Comparison of ENCODE assay signal across 9 cellular contexts in the genomic region with DNA sequence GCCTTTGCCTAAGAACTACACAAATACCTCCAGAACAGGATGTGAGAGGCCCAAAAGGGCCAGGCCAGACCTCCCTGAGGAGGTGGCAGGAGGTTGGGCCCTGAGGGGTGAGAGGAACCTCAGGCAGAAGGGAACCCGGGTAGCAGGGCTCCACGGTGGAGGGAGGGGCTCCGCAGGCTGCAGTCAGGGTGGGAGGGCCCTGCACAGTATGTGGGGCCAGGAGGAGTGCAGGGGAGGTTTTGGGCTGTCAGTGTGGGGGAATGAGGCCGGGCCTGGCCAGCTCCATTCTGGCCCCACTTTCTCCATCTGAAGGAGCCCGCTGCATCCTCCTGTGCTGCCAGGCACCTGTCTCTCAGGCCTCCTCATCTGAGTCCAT. TPM values are rescaled to one million over a fixed set of nuclear protein-coding genes. Genes with fewer than 3 reads are reported as not detected.
DNase-seq lines count a peak whose midpoint lies in the region; ATAC-seq, FAIRE-seq and TF ChIP-seq lines count a peak whose summit lies in the region.
"Had no signal": no experiment of that assay in that cellular context is flagged by ENCODE, and none has a peak within 500 bp of the region (broad histone marks: within the 10 kb centered on the region; RNA-seq: fewer than 3 reads in every experiment).

No MANE protein-coding gene starts in this region.

- H3K4me3 ChIP-seq in HepG2 (replicated peaks in 1 of 3; ENCODE audit: insufficient read depth in 1 of 3, low read depth in 2 of 3, low read length in 3 of 3) (peak overlapping the region; percentile 39 to 71 (median 48); a peak in 5 of 6 replicates), thyroid gland (replicated peaks in 1 of 3) (no peak overlapping the region)

- TF ChIP-seq EP300 in HepG2 (IDR thresholded peaks at IDR 0.05; ENCODE audit: low read depth in 2 of 2, low read length in 2 of 2) (no peak), HepG2 (CRISPR knock-in tag; IDR thresholded peaks at IDR 0.05; ENCODE audit: borderline replicate concordance) (no peak)

- no TSS peak for BruUV-seq in HepG2 (replicated peaks; lab: Mats Ljungman, UMichigan)

- DNase-seq in activated naive CD4-positive, alpha-beta T cell treated with anti-CD3 and anti-CD28 coated beads, Interleukin-2, amount 10 ng/mL, durations not matched to agents 7 days and 5 days: peak; percentile 61
- DNase-seq in activated naive CD4-positive, alpha-beta T cell treated with Interleukin-2 at 50 U/mL for 16 hours: no peak
- no peak for DNase-seq in HepG2 (ENCODE audit: low spot score)
- no peak for DNase-seq in thyroid gland
- DNase-seq in NCI-H2227 (lab: John Stamatoyannopoulos, UW; ENCODE audit: unreplicated experiment): no peak
- DNase-seq: SHP77 had no signal

- peaks cover 87% of the 10 kb centered on the region for H3K4me1 Mint-ChIP-seq in activated naive CD4-positive, alpha-beta T cell treated with anti-CD3 and anti-CD28 coated beads, Interleukin-2, amount 10 ng/mL, durations not matched to agents 7 days and 5 days
- peaks cover 30% of the 10 kb centered on the region for H3K4me1 Mint-ChIP-seq in activated T-helper 17 cell treated with anti-CD3 and anti-CD28 coated beads, Interleukin-2, amount 50 U/mL, for 72 hours

- no peak for TF ChIP-seq RAD21 in HepG2 (CRISPR knock-in tag; IDR thresholded peaks at IDR 0.05)

- H3K4me2 ChIP-seq in HepG2 (ENCODE audit: low read depth, low read length): peak overlapping the region; percentile 90

- H3K36me3 ChIP-seq in HepG2 (replicated peaks in 1 of 2; ENCODE audit: control insufficient read depth in 1 of 2, insufficient read depth in 2 of 2, low read length in 2 of 2) (no peaks in the 10 kb centered on the region), thyroid gland (no peaks in the 10 kb centered on the region)

- in situ Hi-C loops in HepG2 (cut with HindIII; ENCODE audit: extremely low pct_ligation_motif_present, low pct_unique_long_range_greater_than_20kb): loop anchor here (5.0 to 25.0 kb wide), 2 partner anchors 52 to 242 kb away; partner anchors contain the start of gene SPOCK2

- H3K27me3 Mint-ChIP-seq in activated naive CD4-positive, alpha-beta T cell treated with anti-CD3 and anti-CD28 coated beads, Interleukin-2, amount 10 ng/mL, durations not matched to agents 7 days and 5 days: no peaks in the 10 kb centered on the region
- H3K27me3 Mint-ChIP-seq in activated T-helper 17 cell treated with anti-CD3 and anti-CD28 coated beads, Interleukin-2, amount 50 U/mL, for 72 hours: no peaks in the 10 kb centered on the region

- TF ChIP-seq POLR2A in HepG2 (IDR thresholded peaks at IDR 0.05; ENCODE audit: insufficient read depth in 1 of 2, low read depth in 2 of 2, low read length in 2 of 2) (no peak), thyroid gland (IDR thresholded peaks at IDR 0.05) (no peak)

- peaks cover 27% of the 10 kb centered on the region for H3K36me3 Mint-ChIP-seq in activated naive CD4-positive, alpha-beta T cell treated with anti-CD3 and anti-CD28 coated beads, Interleukin-2, amount 10 ng/mL, durations not matched to agents 7 days and 5 days
- H3K36me3 Mint-ChIP-seq in activated T-helper 17 cell treated with anti-CD3 and anti-CD28 coated beads, Interleukin-2, amount 50 U/mL, for 72 hours (ENCODE audit: low read depth): peaks cover 42% of the 10 kb centered on the region

- peak overlapping the region; percentile 19 for H3K9ac ChIP-seq in HepG2 (ENCODE audit: insufficient read depth, low read depth, low read length)

- peaks cover 90% of the 10 kb centered on the region for H3K4me1 ChIP-seq in HepG2 (ENCODE audit: insufficient read depth, low read length)
- H3K4me1 ChIP-seq in thyroid gland: peaks cover 61 to 76% of the 10 kb centered on the region in 2 donors

- no peaks in the 10 kb centered on the region for H3K79me2 ChIP-seq in HepG2 (ENCODE audit: insufficient read depth, low read length)

- H4K20me1 ChIP-seq in HepG2 (ENCODE audit: insufficient read depth, low read length): no peaks in the 10 kb centered on the region

- no peaks in the 10 kb centered on the region for H3K27me3 ChIP-seq in HepG2 (ENCODE audit: control insufficient read depth in 1 of 2, insufficient read depth in 2 of 2, low read length in 2 of 2)
- H3K27me3 ChIP-seq in thyroid gland: no peaks in the 10 kb centered on the region

- POLR2A ChIA-PET in HepG2 (lab: Yijun Ruan, JAX): interaction anchor here (0.6 to 5.4 kb wide), 10 partner anchors 8 to 204 kb away, joined by 3 to 80 read pairs (median 3); partner anchors contain the start of genes ANAPC16, ASCC1 and DDIT4

- TF ChIP-seq CTCF in HepG2 (CRISPR knock-in tag; IDR thresholded peaks at IDR 0.05): no peak
- TF ChIP-seq CTCF in thyroid gland (IDR thresholded peaks at IDR 0.05): no peak

- H3K9me3 ChIP-seq in HepG2 (ENCODE audit: low read length) (no peaks in the 10 kb centered on the region), thyroid gland (no peaks in the 10 kb centered on the region)

- CTCF ChIA-PET in activated naive CD4-positive, alpha-beta T cell treated with anti-CD3 and anti-CD28 coated beads, Interleukin-2, amount 10 ng/mL, durations not matched to agents 7 days and 5 days (lab: Charles Lee): interaction anchor here (0.7 to 5.8 kb wide), 8 partner anchors 7 to 280 kb away, joined by 3 to 61 read pairs (median 5); partner anchors contain the start of gene DDIT4
- CTCF ChIA-PET in HepG2 (lab: Yijun Ruan, JAX; ENCODE audit: low intra/inter-chr PET ratio, low total read pairs): interaction anchor here (0.7 to 2.0 kb wide), 4 partner anchors 12 to 202 kb away, joined by 3 to 12 read pairs (median 6); partner anchors contain the start of gene DDIT4

- H3K27ac ChIP-seq in HepG2 (ENCODE audit: extremely low read length, insufficient read depth, low read length): no peak overlapping the region
- peak overlapping the region; percentile 82 to 98 (median 97) for H3K27ac ChIP-seq in thyroid gland

- 34% methylated on average over 5 of the region's 5 CpGs for WGBS in HepG2 (ENCODE audit: low lambda C conversion rate)
- 57 to 83% methylated on average over 2 to 4 of the region's 5 CpGs for WGBS in thyroid gland, 2 donors

- peak overlapping the region; percentile 98 for H3K4me3 Mint-ChIP-seq in activated naive CD4-positive, alpha-beta T cell treated with anti-CD3 and anti-CD28 coated beads, Interleukin-2, amount 10 ng/mL, durations not matched to agents 7 days and 5 days
- peak overlapping the region; percentile 96 for H3K4me3 Mint-ChIP-seq in activated T-helper 17 cell treated with anti-CD3 and anti-CD28 coated beads, Interleukin-2, amount 50 U/mL, for 72 hours

- H3K9me3 Mint-ChIP-seq in activated naive CD4-positive, alpha-beta T cell treated with anti-CD3 and anti-CD28 coated beads, Interleukin-2, amount 10 ng/mL, durations not matched to agents 7 days and 5 days: peaks cover 8% of the 10 kb centered on the region
- peaks cover 5% of the 10 kb centered on the region for H3K9me3 Mint-ChIP-seq in activated T-helper 17 cell treated with anti-CD3 and anti-CD28 coated beads, Interleukin-2, amount 50 U/mL, for 72 hours

- intact Hi-C loops in HepG2 (cut with micrococcal nuclease; ENCODE audit: unreplicated experiment) (loop anchor here (1.0 to 10.0 kb wide), 3 partner anchors 68 to 203 kb away; no protein-coding TSS in a partner anchor), thyroid gland (cut with DNase I) (loop anchor here (5.0 kb wide), 2 partner anchors 52 to 67 kb away; no protein-coding TSS in a partner anchor)

- H2AFZ ChIP-seq in HepG2 (ENCODE audit: low read length): peak overlapping the region; percentile 84

- H3K27ac Mint-ChIP-seq in activated naive CD4-positive, alpha-beta T cell treated with anti-CD3 and anti-CD28 coated beads, Interleukin-2, amount 10 ng/mL, durations not matched to agents 7 days and 5 days: peak overlapping the region; percentile 97
- H3K27ac Mint-ChIP-seq in activated T-helper 17 cell treated with anti-CD3 and anti-CD28 coated beads, Interleukin-2, amount 50 U/mL, for 72 hours: peak overlapping the region; percentile 96

- no peak for FAIRE-seq in HepG2 (lab: Jason Lieb, UNC)

- ATAC-seq in activated T-helper 17 cell treated with anti-CD3 and anti-CD28 coated beads, Interleukin-2, amount 50 U/mL, for 72 hours (replicated peaks): peak; percentile 23
- ATAC-seq in HepG2: peak; percentile 3
- no peak for ATAC-seq in HG02678 (IDR thresholded peaks at IDR 0.05; ENCODE audit: unreplicated experiment)
- no peak for ATAC-seq in GM21526 (IDR thresholded peaks at IDR 0.05; ENCODE audit: low FRiP score, unreplicated experiment)

RNA-seq across cellular contexts. Expression of gene DNAJB12, which starts 25.9 kb away (rescaled TPM):
- 10 to 100 TPM; 32.0 to 35.9 TPM for total RNA-seq in activated T-helper 17 cell treated with anti-CD3 and anti-CD28 coated beads, Interleukin-2, amount 50 U/mL, for 72 hours
- total RNA-seq in HepG2 (2016; rRNA removed; fragmentation: Illumina TruSeq; extraction: Trizol) (11.4 and 18.2 TPM in 2 replicates), thyroid gland (10 to 100 TPM; 31.6 to 49.7 (median 44.1) TPM)
- 3.9 and 5.0 TPM in 2 replicates for total RNA-seq in HepG2 (2016; cell fraction: cytosol; rRNA removed; fragmentation: Illumina TruSeq; extraction: Trizol; ENCODE audit: low read depth)
- 9.2 and 19.9 TPM in 2 replicates for total RNA-seq in HepG2 (2016; cell fraction: insoluble cytoplasmic fraction; rRNA removed; fragmentation: Illumina TruSeq; extraction: Trizol)
- total RNA-seq in HepG2 (2016; cell fraction: membrane; rRNA removed; fragmentation: Illumina TruSeq; extraction: Trizol): 6.8 and 7.7 TPM in 2 replicates
- total RNA-seq in HepG2 (2016; cell fraction: nucleus; rRNA removed; fragmentation: Illumina TruSeq; extraction: Trizol): 18.8 and 22.8 TPM in 2 replicates
- 10.8 and 13.6 TPM in 2 replicates for polyA plus RNA-seq in HepG2 (2011; rRNA removed)
- 8.7 and 9.8 TPM in 2 replicates for polyA plus RNA-seq in HepG2 (2011; cell fraction: cytosol; rRNA removed)
- 21.4 and 23.3 TPM in 2 replicates for polyA plus RNA-seq in HepG2 (2011; cell fraction: nucleus; rRNA removed)
- polyA plus RNA-seq in HepG2 (2012): 11.6 and 13.7 TPM in 2 replicates
- 3.5 TPM in 2 replicates for polyA plus RNA-seq in HepG2 (2016; cell fraction: cytosol; fragmentation: Illumina TruSeq; extraction: Trizol; ENCODE audit: low read depth)
- 9.6 and 12.1 TPM in 2 replicates for polyA plus RNA-seq in HepG2 (2016; cell fraction: insoluble cytoplasmic fraction; fragmentation: Illumina TruSeq; extraction: Trizol; ENCODE audit: low read depth)
- 5.2 and 5.7 TPM in 2 replicates for polyA plus RNA-seq in HepG2 (2016; cell fraction: membrane; fragmentation: Illumina TruSeq; extraction: Trizol; ENCODE audit: low read depth)
- polyA plus RNA-seq in HepG2 (2016; cell fraction: nucleus; fragmentation: Illumina TruSeq; extraction: Trizol; ENCODE audit: insufficient read depth, low read depth): 30.8 and 32.2 TPM in 2 replicates
- 15.9 and 24.1 TPM in 2 replicates for polyA minus RNA-seq in HepG2 (2011; rRNA and poly(A)+ RNA removed; ENCODE audit: low replicate concordance)
- polyA minus RNA-seq in HepG2 (2011; cell fraction: cytosol; rRNA and poly(A)+ RNA removed): 8.8 and 8.9 TPM in 2 replicates
- polyA minus RNA-seq in HepG2 (2011; cell fraction: nucleus; rRNA and poly(A)+ RNA removed): 18.4 and 18.9 TPM in 2 replicates

RNA-seq across cellular contexts. Expression of gene DDIT4, which starts 55.1 kb away (rescaled TPM):
- 1,000 to 10,000 TPM in 1 of 2 donors, 100 to 1,000 TPM in 1; 746 to 1,569 TPM for total RNA-seq in activated T-helper 17 cell treated with anti-CD3 and anti-CD28 coated beads, Interleukin-2, amount 50 U/mL, for 72 hours
- total RNA-seq in HepG2 (2016; rRNA removed; fragmentation: Illumina TruSeq; extraction: Trizol) (35.2 and 35.6 TPM in 2 replicates), thyroid gland (100 to 1,000 TPM in 3 of 4 donors, 10 to 100 TPM in 1; 93.0 to 309 (median 134) TPM)
- 17.3 and 17.4 TPM in 2 replicates for total RNA-seq in HepG2 (2016; cell fraction: cytosol; rRNA removed; fragmentation: Illumina TruSeq; extraction: Trizol; ENCODE audit: low read depth)
- 35.9 and 37.2 TPM in 2 replicates for total RNA-seq in HepG2 (2016; cell fraction: insoluble cytoplasmic fraction; rRNA removed; fragmentation: Illumina TruSeq; extraction: Trizol)
- total RNA-seq in HepG2 (2016; cell fraction: membrane; rRNA removed; fragmentation: Illumina TruSeq; extraction: Trizol): 34.5 and 35.2 TPM in 2 replicates
- total RNA-seq in HepG2 (2016; cell fraction: nucleus; rRNA removed; fragmentation: Illumina TruSeq; extraction: Trizol): 19.2 and 19.4 TPM in 2 replicates
- 40.7 and 78.9 TPM in 2 replicates for polyA plus RNA-seq in HepG2 (2011; rRNA removed)
- 47.3 and 59.3 TPM in 2 replicates for polyA plus RNA-seq in HepG2 (2011; cell fraction: cytosol; rRNA removed)
- 73.1 and 98.3 TPM in 2 replicates for polyA plus RNA-seq in HepG2 (2011; cell fraction: nucleus; rRNA removed)
- 82.2 and 137 TPM in 2 replicates for polyA plus RNA-seq in HepG2 (2012)
- 3.8 and 5.2 TPM in 2 replicates for polyA plus RNA-seq in HepG2 (2016; cell fraction: cytosol; fragmentation: Illumina TruSeq; extraction: Trizol; ENCODE audit: low read depth)
- polyA plus RNA-seq in HepG2 (2016; cell fraction: insoluble cytoplasmic fraction; fragmentation: Illumina TruSeq; extraction: Trizol; ENCODE audit: low read depth): 24.9 and 26.7 TPM in 2 replicates
- 8.1 and 8.4 TPM in 2 replicates for polyA plus RNA-seq in HepG2 (2016; cell fraction: membrane; fragmentation: Illumina TruSeq; extraction: Trizol; ENCODE audit: low read depth)
- 27.3 and 28.4 TPM in 2 replicates for polyA plus RNA-seq in HepG2 (2016; cell fraction: nucleus; fragmentation: Illumina TruSeq; extraction: Trizol; ENCODE audit: insufficient read depth, low read depth)
- polyA minus RNA-seq in HepG2 (2011; rRNA and poly(A)+ RNA removed; ENCODE audit: low replicate concordance): 150 and 161 TPM in 2 replicates
- 74.7 and 77.2 TPM in 2 replicates for polyA minus RNA-seq in HepG2 (2011; cell fraction: cytosol; rRNA and poly(A)+ RNA removed)
- 51.2 and 56.2 TPM in 2 replicates for polyA minus RNA-seq in HepG2 (2011; cell fraction: nucleus; rRNA and poly(A)+ RNA removed)

Comparison
In these comparisons a context has a peak if more than half of its experiments do, and no peak if none do; other contexts are left out.
1. ATAC-seq: peak in activated T-helper 17 cell treated with anti-CD3 and anti-CD28 coated beads, Interleukin-2, amount 50 U/mL, for 72 hours (single experiment) and HepG2 (single experiment); none in HG02678 (single experiment) and GM21526 (single experiment).
2. H3K4me3 ChIP-seq: peak in HepG2 (3 of 3); none in thyroid gland (0 of 3).